22 cellular contexts compared by ENCODE assay signal in the genomic region with DNA sequence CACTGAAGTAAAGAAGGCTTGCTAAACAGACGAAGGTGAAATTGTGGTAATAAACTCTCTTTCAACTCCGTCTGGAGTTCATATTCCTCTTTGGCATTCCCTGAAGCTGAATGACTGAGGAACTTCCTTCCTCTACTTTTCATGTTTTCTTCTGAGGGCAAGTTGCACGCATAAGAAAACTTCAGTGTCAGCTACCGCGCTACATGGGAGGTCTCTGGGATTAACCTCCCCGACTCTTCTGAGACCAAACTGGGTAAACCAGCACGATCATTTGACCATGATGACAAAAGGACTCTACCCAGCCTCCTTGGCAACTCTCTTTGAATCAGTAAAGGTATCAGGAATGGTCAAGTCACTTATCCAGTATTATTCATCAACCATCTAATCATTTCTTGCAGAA.
"Had no signal": no experiment of that assay in that cellular context is flagged by ENCODE, and none has a peak within 500 bp of the region (broad histone marks: within the 10 kb centered on the region; RNA-seq: fewer than 3 reads in every experiment).

No MANE protein-coding gene starts in this region.

- H3K9me3 ChIP-seq: colonic mucosa, esophagus squamous epithelium, gastroesophageal sphincter, heart left ventricle, lower lobe of right lung had no signal

- H3K4me3 Mint-ChIP-seq: dendritic cell treated with granulocyte-macrophage colony-stimulating factor and Interleukin-4, amounts not matched to agents 40 ng/mL and 50 ng/mL, for 4 days; effector memory CD8-positive, alpha-beta T cell; endodermal cell had no signal

- H3K4me1 Mint-ChIP-seq: endodermal cell had no signal

- H3K4me3 ChIP-seq: colonic mucosa, esophagus squamous epithelium, gastroesophageal sphincter, heart left ventricle, lower lobe of right lung had no signal

- H3K9me3 Mint-ChIP-seq: dendritic cell treated with granulocyte-macrophage colony-stimulating factor and Interleukin-4, amounts not matched to agents 40 ng/mL and 50 ng/mL, for 4 days; effector memory CD8-positive, alpha-beta T cell; endodermal cell had no signal

- H3K27me3 Mint-ChIP-seq: dendritic cell treated with granulocyte-macrophage colony-stimulating factor and Interleukin-4, amounts not matched to agents 40 ng/mL and 50 ng/mL, for 4 days had no signal

- DNase-seq: cerebellar nuclear complex; colonic mucosa; cortex of kidney; effector CD8-positive, alpha-beta T cell; effector memory CD8-positive, alpha-beta T cell; endodermal cell; erythroblast; esophagus squamous epithelium; foreskin fibroblast; foreskin melanocyte; heart left ventricle; hippocampal formation; left colon; left ventricle myocardium superior; lower lobe of right lung; mesendoderm; midbrain had no signal

- ATAC-seq: effector memory CD8-positive, alpha-beta T cell; esophagus mucosa; heart left ventricle; left colon; left lobe of liver; left ventricle myocardium superior; lower lobe of right lung had no signal

- H3K27me3 ChIP-seq: colonic mucosa, esophagus squamous epithelium, gastroesophageal sphincter, heart left ventricle had no signal

- H3K36me3 ChIP-seq: colonic mucosa, esophagus squamous epithelium, lower lobe of right lung had no signal

- H3K27ac Mint-ChIP-seq: dendritic cell treated with granulocyte-macrophage colony-stimulating factor and Interleukin-4, amounts not matched to agents 40 ng/mL and 50 ng/mL, for 4 days; effector memory CD8-positive, alpha-beta T cell; endodermal cell had no signal

- H3K27ac ChIP-seq: colonic mucosa, epithelial cell of prostate, esophagus squamous epithelium, gastroesophageal sphincter, lower lobe of right lung had no signal

- H3K4me1 ChIP-seq: colonic mucosa had no signal
